ENCODE assay signal across 1 cellular context in the genomic region with DNA sequence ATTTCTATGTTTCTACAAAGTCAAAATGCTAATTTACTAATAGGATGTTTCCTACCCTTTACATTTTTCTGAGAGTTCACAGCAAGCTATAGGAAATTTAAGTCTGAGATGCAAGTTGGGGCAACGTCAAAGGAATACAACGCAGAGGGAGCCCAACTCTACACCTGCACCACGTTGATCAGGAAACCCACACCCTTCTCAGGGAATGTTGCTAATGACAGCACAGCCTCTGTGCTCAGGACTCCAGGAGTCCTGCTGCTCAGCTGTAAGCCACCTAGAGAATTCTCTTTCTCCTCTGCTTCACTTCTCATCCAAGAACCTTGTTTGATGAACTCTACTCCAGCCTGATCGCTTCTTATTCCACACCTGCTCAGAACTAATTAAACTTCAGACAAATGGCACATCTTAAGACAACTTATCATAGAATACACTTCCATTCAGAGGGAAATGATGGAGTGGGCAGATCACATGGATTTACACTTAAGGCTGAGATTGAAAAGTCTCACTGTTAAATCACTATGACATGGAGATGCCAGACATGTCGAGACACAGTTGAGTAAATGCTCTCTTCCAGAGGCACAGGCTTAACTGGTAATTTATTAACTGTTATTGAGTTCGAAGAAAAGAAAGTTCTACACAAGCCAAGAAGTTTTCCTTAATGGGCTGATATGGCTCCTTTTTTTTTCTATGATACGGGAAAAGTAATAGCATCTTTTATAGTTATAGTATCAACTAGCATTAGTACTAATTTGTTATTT.
TF ChIP-seq lines count a peak whose summit lies in the region.

No MANE protein-coding gene starts in this region.

TF ChIP-seq in IMR-90, 13 proteins besides CTCF, POLR2A, EP300 and RAD21 (continued from another document):
- TF ChIP-seq FOS (IDR thresholded peaks at IDR 0.05; ENCODE audit: low read depth, low read length), result no peak
TF ChIP-seq in IMR-90: peak in this region for 0.
